18 cellular contexts compared by ENCODE assay signal in genomic region chr9:137367506-137368430, GRCh38. TPM values are rescaled to one million over a fixed set of nuclear protein-coding genes. Genes with fewer than 3 reads are reported as not detected.
DNase-seq lines count a peak whose midpoint lies in the region; ATAC-seq and TF ChIP-seq lines count a peak whose summit lies in the region.
"Had no signal": no experiment of that assay in that cellular context is flagged by ENCODE, and none has a peak within 500 bp of the region (broad histone marks: within the 10 kb centered on the region; RNA-seq: fewer than 3 reads in every experiment).

No MANE protein-coding gene starts in this region.

- TF ChIP-seq POLR2A in heart left ventricle (IDR thresholded peaks at IDR 0.05), result no peak

- dilution Hi-C loops in mammary epithelial cell (cut with HindIII; ENCODE audit: low sequenced_read_pairs), result loop anchor here (5.0 kb wide), 3 partner anchors 45 to 140 kb away; no protein-coding TSS in a partner anchor

- ATAC-seq in Right ventricle myocardium superior (ENCODE audit: poor library complexity) (peak; percentile 11), heart left ventricle (no peak), HG02623 (IDR thresholded peaks at IDR 0.05; ENCODE audit: unreplicated experiment) (no peak), HG03175 (IDR thresholded peaks at IDR 0.05; ENCODE audit: unreplicated experiment) (no peak)

- H3K27me3 Mint-ChIP-seq in CD14-positive monocyte (ENCODE audit: low read depth in 3 of 3), result peaks cover 0 to 2% (median 0%) of the 10 kb centered on the region in 3 donors
- H3K27me3 Mint-ChIP-seq: CD4-positive, CD25-positive, alpha-beta regulatory T cell had no signal

- CTCF ChIA-PET in mammary epithelial cell (lab: Charles Lee; ENCODE audit: low non-redundant PET), result no interaction called here

- H3K27ac ChIP-seq in right atrium auricular region (peak overlapping the region in 1 of 2 donors; percentile 39), heart left ventricle (peak overlapping the region in 10 of 12 donors; percentile 2 to 78 (median 62)), mammary epithelial cell (ENCODE audit: insufficient read depth, low read depth, low read length) (no peak overlapping the region)
- H3K27ac ChIP-seq: PC-9 had no signal

- peaks cover 0 to 8% of the 10 kb centered on the region in 2 donors for H3K4me1 ChIP-seq in right atrium auricular region
- H3K4me1 ChIP-seq in heart left ventricle, result peaks cover 0 to 15% (median 5%) of the 10 kb centered on the region in 12 donors
- no peaks in the 10 kb centered on the region for H3K4me1 ChIP-seq in mammary epithelial cell (ENCODE audit: insufficient read depth, low read length)
- H3K4me1 ChIP-seq: HAP-1 had no signal

- H4K20me1 ChIP-seq in mammary epithelial cell (ENCODE audit: insufficient read depth, low read length), result no peaks in the 10 kb centered on the region

- H3K79me2 ChIP-seq in mammary epithelial cell (ENCODE audit: insufficient read depth, low read length), result no peaks in the 10 kb centered on the region

- H3K36me3 ChIP-seq in right atrium auricular region, result no peaks in the 10 kb centered on the region
- H3K36me3 ChIP-seq in heart left ventricle, result peaks cover 0 to 14% (median 0%) of the 10 kb centered on the region in 9 donors
- H3K36me3 ChIP-seq in mammary epithelial cell (ENCODE audit: insufficient read depth, low read length), result no peaks in the 10 kb centered on the region
- H3K36me3 ChIP-seq: HAP-1 had no signal

- H3K36me3 Mint-ChIP-seq in CD14-positive monocyte, result no peaks in the 10 kb centered on the region

- no TSS peak for BruUV-seq in mammary epithelial cell (replicated peaks; lab: Mats Ljungman, UMichigan)

- peaks cover 6% of the 10 kb centered on the region for H3K4me1 Mint-ChIP-seq in CD14-positive monocyte
- H3K4me1 Mint-ChIP-seq: CD4-positive, CD25-positive, alpha-beta regulatory T cell had no signal

- H2AFZ ChIP-seq in mammary epithelial cell (ENCODE audit: low read depth, low read length), result no peak overlapping the region
- H2AFZ ChIP-seq: PC-9 had no signal

- intact Hi-C loops in Right ventricle myocardium superior (cut with DNase I), result no loop called here
- intact Hi-C loops in heart left ventricle (cut with DNase I), result no loop called here
- intact Hi-C loops in mammary epithelial cell (cut with micrococcal nuclease), result no loop called here
- intact Hi-C loops in CD14-positive monocyte (cut with micrococcal nuclease), result no loop called here

- in situ Hi-C loops in mammary epithelial cell (cut with MboI; ENCODE audit: low sequenced_read_pairs in 2 of 2), result no loop called here

- H3K4me3 Mint-ChIP-seq in CD14-positive monocyte, result no peak overlapping the region
- H3K4me3 Mint-ChIP-seq: CD4-positive, CD25-positive, alpha-beta regulatory T cell had no signal

- no peak overlapping the region for H3K4me3 ChIP-seq in right atrium auricular region
- peak overlapping the region in 2 of 12 donors; percentile 5 to 16 for H3K4me3 ChIP-seq in heart left ventricle
- no peak overlapping the region for H3K4me3 ChIP-seq in mammary epithelial cell (replicated peaks in 1 of 3; ENCODE audit: insufficient read depth in 1 of 3, low read depth in 2 of 3, low read length in 3 of 3)
- H3K4me3 ChIP-seq: HAP-1, PC-9 had no signal

- no peak overlapping the region for H3K27ac Mint-ChIP-seq in CD14-positive monocyte
- H3K27ac Mint-ChIP-seq: CD4-positive, CD25-positive, alpha-beta regulatory T cell had no signal

- TF ChIP-seq CTCF in right atrium auricular region (IDR thresholded peaks at IDR 0.05) (no peak), heart left ventricle (IDR thresholded peaks at IDR 0.05) (no peak), mammary epithelial cell (conservative IDR thresholded peaks at IDR 0.05 in 1 of 2, IDR thresholded peaks at IDR 0.05 in 1 of 2; ENCODE audit: extremely low read depth in 1 of 2, insufficient read depth in 1 of 2, low read depth in 1 of 2, low read length in 2 of 2) (no peak), CD14-positive monocyte (IDR thresholded peaks at IDR 0.05) (no peak)

- 88 to 89% (median 88%) methylated on average over 22 to 38 of the region's 38 CpGs for WGBS in heart left ventricle, 4 donors
- WGBS in mammary epithelial cell (ENCODE audit: low coverage, missing lambda C conversion rate), result 83% methylated on average over 24 of the region's 38 CpGs

- H3K9me3 ChIP-seq in right atrium auricular region, result peaks cover 0 to 11% of the 10 kb centered on the region in 2 donors
- H3K9me3 ChIP-seq in heart left ventricle, result peaks cover 0 to 10% (median 0%) of the 10 kb centered on the region in 12 donors
- no peaks in the 10 kb centered on the region for H3K9me3 ChIP-seq in mammary epithelial cell (replicated peaks; ENCODE audit: insufficient read depth, low read length)
- H3K9me3 ChIP-seq: HAP-1 had no signal

- peaks cover 0 to 7% (median 0%) of the 10 kb centered on the region in 7 donors for H3K9me3 Mint-ChIP-seq in CD14-positive monocyte

- no peak overlapping the region for H3K9ac ChIP-seq in mammary epithelial cell (ENCODE audit: insufficient read depth, low read length)

- H3K27me3 ChIP-seq in right atrium auricular region (no peaks in the 10 kb centered on the region), heart left ventricle (no peaks in the 10 kb centered on the region), mammary epithelial cell (ENCODE audit: insufficient read depth, low read length) (no peaks in the 10 kb centered on the region)

- DNase-seq in Right ventricle myocardium superior, result peak; percentile 39
- no peak for DNase-seq in right atrium auricular region (ENCODE audit: low spot score)
- peak in 1 of 5 donors; percentile 19 for DNase-seq in heart left ventricle
- peak; percentile 81 for DNase-seq in mesenteric fat pad (ENCODE audit: low spot score)
- no peak for DNase-seq in mammary epithelial cell
- DNase-seq in CD14-positive monocyte (ENCODE audit: low spot score), result no peak
- DNase-seq: 8988T; CD4-positive, CD25-positive, alpha-beta regulatory T cell; DMS53; KG1; NCI-H1092; NCI-H1694 treated with DMSO at 0.1 percent for 48 hours; PC-9; SHP77 treated with DMSO at 0.1 percent for 48 hours had no signal

- no peak overlapping the region for H3K4me2 ChIP-seq in mammary epithelial cell (ENCODE audit: insufficient read depth, low read depth, low read length)
- H3K4me2 ChIP-seq: PC-9 had no signal

RNA-seq across cellular contexts. Expression of gene EXD3, which starts 55.2 kb away (rescaled TPM):
- total RNA-seq in Right ventricle myocardium superior, result 6.9 TPM
- 1 to 10 TPM; 5.9 to 6.0 TPM for total RNA-seq in right atrium auricular region
- 10 to 100 TPM in 2 of 9 donors, 1 to 10 TPM in 7; 4.1 to 12.9 (median 8.6) TPM for total RNA-seq in heart left ventricle
- 10 to 100 TPM in 1 of 2 donors, 1 to 10 TPM in 1; 5.6 to 15.2 TPM for polyA plus RNA-seq in heart left ventricle
- 14.9 TPM for total RNA-seq in mesenteric fat pad
- 10 to 100 TPM in 1 of 2 donors, 1 to 10 TPM in 1; 9.1 to 10.8 TPM for total RNA-seq in mammary epithelial cell
- 3.2 TPM for polyA plus RNA-seq in mammary epithelial cell
- 0.31 TPM for polyA minus RNA-seq in mammary epithelial cell
- 1 to 10 TPM; 2.0 to 3.0 TPM for polyA plus RNA-seq in CD14-positive monocyte

RNA-seq across cellular contexts. Expression of gene NOXA1, which starts 55.4 kb away (rescaled TPM):
- total RNA-seq in Right ventricle myocardium superior (1.7 TPM), right atrium auricular region (1 to 10 TPM in 1 of 2 donors, under 1 TPM in 1; 0.94 to 3.4 TPM), heart left ventricle (1 to 10 TPM in 8 of 9 donors, under 1 TPM in 1; 0.81 to 5.5 (median 2.7) TPM), mesenteric fat pad (3.2 TPM), mammary epithelial cell (1 to 10 TPM in 1 of 2 donors, under 1 TPM in 1; 0.82 to 2.0 TPM)
- polyA plus RNA-seq in heart left ventricle (1 to 10 TPM in 1 of 2 donors, under 1 TPM in 1; 0.44 to 4.1 TPM), mammary epithelial cell (0.18 TPM), CD14-positive monocyte (1 to 10 TPM; 1.3 to 1.6 TPM)
- not detected for polyA minus RNA-seq in mammary epithelial cell
- total RNA-seq: M059J had no signal

Comparison
In these comparisons a context has a peak if more than half of its experiments do, and no peak if none do; other contexts are left out.
1. DNase-seq: peak in Right ventricle myocardium superior (single experiment) and mesenteric fat pad (single experiment); none in right atrium auricular region (single experiment), mammary epithelial cell (single experiment) and CD14-positive monocyte (single experiment).